ENCODE assay signal across 9 cellular contexts in the genomic region with DNA sequence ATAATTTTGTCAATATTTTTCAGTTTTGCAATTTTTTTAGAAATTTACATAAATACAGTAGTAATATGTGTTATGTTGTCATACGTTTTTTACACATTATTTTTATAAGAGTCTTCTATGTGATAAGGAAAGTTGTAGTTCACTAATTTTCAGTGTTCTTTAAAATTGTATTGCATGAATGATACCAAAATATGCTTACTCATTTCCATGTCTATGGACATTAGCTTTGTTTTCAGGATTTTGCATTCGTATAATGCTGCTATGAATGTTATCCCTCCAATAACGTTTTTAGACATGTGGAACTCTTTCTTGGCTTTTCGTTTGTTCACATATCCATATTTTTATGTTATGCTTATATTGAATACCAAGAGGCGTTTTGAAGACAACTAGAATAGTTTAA.
"Had no signal": no experiment of that assay in that cellular context is flagged by ENCODE, and none has a peak within 500 bp of the region (broad histone marks: within the 10 kb centered on the region; RNA-seq: fewer than 3 reads in every experiment).

No MANE protein-coding gene starts in this region.

- DNase-seq: H9, HCEC 1CT, HFFc6, IMR-90, Karpas-422, KBM-7 had no signal

- ATAC-seq: GM23338 had no signal

- H3K27ac ChIP-seq: KMS-11 had no signal

- H3K4me3 ChIP-seq: GM23338 had no signal

- FAIRE-seq: HTR-8/SVneo had no signal
